Comparison of ENCODE assay signal across 9 cellular contexts in genomic region chrX:15299945-15300851, GRCh38. TPM values are rescaled to one million over a fixed set of nuclear protein-coding genes. Genes with fewer than 3 reads are reported as not detected.
DNase-seq lines count a peak whose midpoint lies in the region; ATAC-seq and TF ChIP-seq lines count a peak whose summit lies in the region.
"Had no signal": no experiment of that assay in that cellular context is flagged by ENCODE, and none has a peak within 500 bp of the region (broad histone marks: within the 10 kb centered on the region; RNA-seq: fewer than 3 reads in every experiment).

No MANE protein-coding gene starts in this region.

- H3K9me3 ChIP-seq in transverse colon = no peaks in the 10 kb centered on the region
- H3K9me3 ChIP-seq: HAP-1 had no signal

- H3K4me3 ChIP-seq in transverse colon (no peak overlapping the region), coronary artery (no peak overlapping the region)
- H3K4me3 ChIP-seq: HAP-1 had no signal

- H3K4me1 ChIP-seq in transverse colon = peaks cover 0 to 4% (median 0%) of the 10 kb centered on the region in 4 donors
- H3K4me1 ChIP-seq: HAP-1 had no signal

- WGBS in transverse colon (ENCODE audit: low coverage in 1 of 2), 2 donors = 31% methylated on average over 3 to 4 of the region's 4 CpGs

- in situ Hi-C loops in GM13977 (cut with MboI; ENCODE audit: low pct_unique_long_range_greater_than_20kb, low sequenced_read_pairs, unreplicated experiment) = no loop called here
- in situ Hi-C loops in SK-MEL-5 (cut with HindIII; ENCODE audit: low pct_unique_long_range_greater_than_20kb, low sequenced_read_pairs) = no loop called here
- in situ Hi-C loops in transverse colon (cut with MboI; ENCODE audit: low pct_ligation_motif_present in 1 of 4, low pct_unique_long_range_greater_than_20kb in 1 of 4, low sequenced_read_pairs in 3 of 4) = no loop called here

- no peak for ATAC-seq in GM19035 (IDR thresholded peaks at IDR 0.05; ENCODE audit: unreplicated experiment)
- ATAC-seq in GM21723 (IDR thresholded peaks at IDR 0.05; ENCODE audit: unreplicated experiment) = no peak

- no peaks in the 10 kb centered on the region for H3K27me3 ChIP-seq in transverse colon

- intact Hi-C loops in transverse colon (cut with DNase I; ENCODE audit: low total_unique reads) = no loop called here

- TF ChIP-seq CTCF in GM13977 (IDR thresholded peaks at IDR 0.05; ENCODE audit: extremely low read depth, insufficient read depth, missing control alignments) (peak; percentile 45), transverse colon (IDR thresholded peaks at IDR 0.05) (peak; percentile 29 to 47 (median 32)), coronary artery (IDR thresholded peaks at IDR 0.05) (no peak)

- peak; percentile 46 for DNase-seq in AG08395 (ENCODE audit: low spot score)
- peak; percentile 28 for DNase-seq in GM13977 (ENCODE audit: low spot score)
- peak; percentile 59 for DNase-seq in SK-MEL-5 (ENCODE audit: low read depth, low spot score)
- DNase-seq in globus pallidus (ENCODE audit: low spot score) = peak; percentile 42
- DNase-seq in transverse colon = no peak
- no peak for DNase-seq in coronary artery (ENCODE audit: low spot score)

- no peaks in the 10 kb centered on the region for H3K36me3 ChIP-seq in transverse colon
- H3K36me3 ChIP-seq: HAP-1 had no signal

- TF ChIP-seq POLR2A in transverse colon (IDR thresholded peaks at IDR 0.05) = no peak

- TF ChIP-seq EP300 in transverse colon (IDR thresholded peaks at IDR 0.05; ENCODE audit: low read depth) = no peak

- H3K27ac ChIP-seq in transverse colon = peak overlapping the region; percentile 9 to 49 (median 36)
- H3K27ac ChIP-seq in coronary artery = peak overlapping the region in 1 of 2 donors; percentile 3

RNA-seq across cellular contexts. Expression of gene ASB11, which starts 15.2 kb away (rescaled TPM):
- total RNA-seq in SK-MEL-5 (2014; rRNA removed; shearing (Covaris generic)) = 3.5 TPM in 2 replicates
- 0.96 and 1.5 TPM in 2 replicates for polyA plus RNA-seq in SK-MEL-5 (2015; cell fraction: cytosol; rRNA removed)
- polyA plus RNA-seq in SK-MEL-5 (2015; cell fraction: nucleus; rRNA removed) = 0.93 and 2.7 TPM in 2 replicates
- 1 to 10 TPM in 1 of 4 donors, under 1 TPM in 1, not detected in 2; 0.32 to 1.1 TPM for total RNA-seq in transverse colon

RNA-seq across cellular contexts. Expression of gene ASB9, which starts 30.3 kb away (rescaled TPM):
- total RNA-seq in SK-MEL-5 (2014; rRNA removed; shearing (Covaris generic)) = 30.3 and 35.7 TPM in 2 replicates
- polyA plus RNA-seq in SK-MEL-5 (2015; cell fraction: cytosol; rRNA removed) = 35.1 and 45.2 TPM in 2 replicates
- polyA plus RNA-seq in SK-MEL-5 (2015; cell fraction: nucleus; rRNA removed) = 23.1 and 34.5 TPM in 2 replicates
- 1 to 10 TPM in 3 of 4 donors, not detected in 1; 1.8 to 3.0 (median 2.5) TPM for total RNA-seq in transverse colon

RNA-seq across cellular contexts. Expression of gene PIGA, which starts 35.1 kb away (rescaled TPM):
- 22.0 and 26.3 TPM in 2 replicates for total RNA-seq in SK-MEL-5 (2014; rRNA removed; shearing (Covaris generic))
- 10.6 and 11.5 TPM in 2 replicates for polyA plus RNA-seq in SK-MEL-5 (2015; cell fraction: cytosol; rRNA removed)
- polyA plus RNA-seq in SK-MEL-5 (2015; cell fraction: nucleus; rRNA removed) = 69.3 and 73.2 TPM in 2 replicates
- total RNA-seq in transverse colon = 10 to 100 TPM in 3 of 4 donors, 1 to 10 TPM in 1; 6.6 to 53.9 (median 12.7) TPM

Comparison
In these comparisons a context has a peak if more than half of its experiments do, and no peak if none do; other contexts are left out.
1. DNase-seq: peak in AG08395 (single experiment), GM13977 (single experiment), SK-MEL-5 (single experiment) and globus pallidus (single experiment); none in transverse colon (single experiment) and coronary artery (single experiment).